ENCODE assay signal across 17 cellular contexts in the genomic region with DNA sequence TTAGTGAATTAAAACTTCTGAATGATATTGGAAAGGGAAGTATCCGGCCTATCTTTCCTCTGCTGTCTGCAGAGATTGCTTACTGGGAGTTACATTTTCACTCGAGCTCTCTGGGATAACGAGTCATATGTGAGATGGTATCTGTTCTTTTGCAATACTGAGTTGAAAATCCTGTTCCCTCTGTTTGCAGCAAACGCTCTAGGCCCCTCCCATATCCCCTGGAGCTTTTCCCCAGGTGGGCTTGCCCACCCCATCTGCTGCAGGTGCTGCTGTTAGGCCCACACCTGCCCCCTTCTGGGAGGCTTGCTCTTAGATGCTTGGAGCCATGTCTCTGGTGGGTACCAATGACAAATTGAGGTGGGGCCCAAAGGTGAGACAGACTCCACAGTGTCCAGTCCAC. TPM values are rescaled to one million over a fixed set of nuclear protein-coding genes. Genes with fewer than 3 reads are reported as not detected.
DNase-seq lines count a peak whose midpoint lies in the region; ATAC-seq and TF ChIP-seq lines count a peak whose summit lies in the region.
"Had no signal": no experiment of that assay in that cellular context is flagged by ENCODE, and none has a peak within 500 bp of the region (broad histone marks: within the 10 kb centered on the region; RNA-seq: fewer than 3 reads in every experiment).

No MANE protein-coding gene starts in this region.

- TF ChIP-seq CTCF in Loucy (conservative IDR thresholded peaks at IDR 0.05; ENCODE audit: low read length) = peak; percentile 38
- peak; percentile 2 for TF ChIP-seq CTCF in brain microvascular endothelial cell (IDR thresholded peaks at IDR 0.05; ENCODE audit: low read depth, low read length, missing control alignments)
- no peak for TF ChIP-seq CTCF in nephron (IDR thresholded peaks at IDR 0.05; ENCODE audit: unreplicated experiment in 3 of 3)
- TF ChIP-seq CTCF in psoas muscle (IDR thresholded peaks at IDR 0.05) = no peak

- peaks cover 12% of the 10 kb centered on the region for H3K4me1 Mint-ChIP-seq in nephron
- H3K4me1 Mint-ChIP-seq: neural crest cell had no signal

- H3K36me3 ChIP-seq in Loucy (ENCODE audit: insufficient read depth, low read length) = no peaks in the 10 kb centered on the region
- no peaks in the 10 kb centered on the region for H3K36me3 ChIP-seq in brain microvascular endothelial cell (replicated peaks)
- no peaks in the 10 kb centered on the region for H3K36me3 ChIP-seq in psoas muscle (ENCODE audit: insufficient read depth in 1 of 2, low read depth in 1 of 2)
- H3K36me3 ChIP-seq: right atrium auricular region, suprapubic skin had no signal

- intact Hi-C loops in psoas muscle (cut with DNase I) = no loop called here

- WGBS in psoas muscle, 3 donors = 63 to 72% (median 67%) methylated on average over 4 of the region's 4 CpGs

- no peaks in the 10 kb centered on the region for H3K9me2 ChIP-seq in Loucy (replicated peaks; ENCODE audit: low read depth, low read length)

- H3K27me3 Mint-ChIP-seq in nephron (ENCODE audit: low read depth) = no peaks in the 10 kb centered on the region

- H3K9me3 ChIP-seq in Loucy (ENCODE audit: insufficient read depth, low read depth, low read length) (no peaks in the 10 kb centered on the region), psoas muscle (no peaks in the 10 kb centered on the region)
- H3K9me3 ChIP-seq: right atrium auricular region, suprapubic skin had no signal

- no peaks in the 10 kb centered on the region for H3K36me3 Mint-ChIP-seq in nephron (ENCODE audit: low read depth)
- H3K36me3 Mint-ChIP-seq: activated CD4-positive, alpha-beta memory T cell treated with anti-CD3 and anti-CD28 coated beads for 36 hours had no signal

- no peaks in the 10 kb centered on the region for H3K9me3 Mint-ChIP-seq in nephron
- H3K9me3 Mint-ChIP-seq: activated CD4-positive, alpha-beta memory T cell treated with anti-CD3 and anti-CD28 coated beads for 36 hours; activated naive CD8-positive, alpha-beta T cell treated with anti-CD3 and anti-CD28 coated beads, Interleukin-2, amount 50 U/mL, for 24 hours; activated T-cell treated with anti-CD3 and anti-CD28 coated beads, Interleukin-2, amount 50 U/mL, for 72 hours had no signal

- no peaks in the 10 kb centered on the region for H3K27me3 ChIP-seq in Loucy (ENCODE audit: insufficient read depth, low read length, poor library complexity, severe bottlenecking)
- H3K27me3 ChIP-seq in brain microvascular endothelial cell (replicated peaks) = no peaks in the 10 kb centered on the region
- no peaks in the 10 kb centered on the region for H3K27me3 ChIP-seq in psoas muscle (ENCODE audit: insufficient read depth in 3 of 3, low read length in 2 of 3)
- H3K27me3 ChIP-seq: right atrium auricular region, suprapubic skin had no signal

- no peak overlapping the region for H2AFZ ChIP-seq in Loucy (ENCODE audit: low read length)

- no peak overlapping the region for H3K4me2 ChIP-seq in Loucy (ENCODE audit: low read depth, low read length, poor library complexity, severe bottlenecking)

- ATAC-seq in psoas muscle = no peak
- no peak for ATAC-seq in GM18907 (IDR thresholded peaks at IDR 0.05; ENCODE audit: unreplicated experiment)
- no peak for ATAC-seq in left lobe of liver
- ATAC-seq: activated naive CD8-positive, alpha-beta T cell treated with anti-CD3 and anti-CD28 coated beads, Interleukin-2, amount 50 U/mL, for 24 hours; activated T-cell treated with anti-CD3 and anti-CD28 coated beads, Interleukin-2, amount 50 U/mL, for 72 hours had no signal

- H3K27ac ChIP-seq in brain microvascular endothelial cell (no peak overlapping the region), psoas muscle (no peak overlapping the region)
- H3K27ac ChIP-seq: right atrium auricular region, SK-N-MC, suprapubic skin had no signal

- H3K4me3 ChIP-seq in Loucy (ENCODE audit: low read length, poor library complexity, severe bottlenecking) = no peak overlapping the region
- no peak overlapping the region for H3K4me3 ChIP-seq in brain microvascular endothelial cell (ENCODE audit: low read depth, low read length)
- no peak overlapping the region for H3K4me3 ChIP-seq in psoas muscle
- H3K4me3 ChIP-seq: right atrium auricular region, SK-N-MC, suprapubic skin had no signal

- H3K9ac ChIP-seq in Loucy (ENCODE audit: low read depth, low read length, poor library complexity, severe bottlenecking) = no peak overlapping the region

- H3K79me2 ChIP-seq in Loucy (ENCODE audit: insufficient read depth, low read length) = no peaks in the 10 kb centered on the region

- no peaks in the 10 kb centered on the region for H3F3A ChIP-seq in Loucy (ENCODE audit: low read depth)

- no peaks in the 10 kb centered on the region for H4K20me1 ChIP-seq in Loucy (ENCODE audit: insufficient read depth, low read length, poor library complexity, severe bottlenecking)

- DNase-seq in GM03348 (ENCODE audit: low spot score) = peak; percentile 61
- no peak for DNase-seq in brain microvascular endothelial cell
- DNase-seq in psoas muscle = no peak
- DNase-seq in left lobe of liver (ENCODE audit: low spot score) = no peak
- DNase-seq: activated CD4-positive, alpha-beta memory T cell treated with anti-CD3 and anti-CD28 coated beads for 36 hours; activated naive CD8-positive, alpha-beta T cell treated with anti-CD3 and anti-CD28 coated beads, Interleukin-2, amount 50 U/mL, for 24 hours; activated T-cell treated with anti-CD3 and anti-CD28 coated beads, Interleukin-2, amount 50 U/mL, for 72 hours; central memory CD4-positive, alpha-beta T cell; DND-41; stimulated activated CD4-positive, alpha-beta T cell treated with anti-CD3 and anti-CD28 coated beads, Interleukin-2, amount 100 ng/mL, for 24 hours had no signal

- H3K27ac Mint-ChIP-seq in nephron = peak overlapping the region; percentile 86 to 95 (median 91)
- H3K27ac Mint-ChIP-seq: activated CD4-positive, alpha-beta memory T cell treated with anti-CD3 and anti-CD28 coated beads for 36 hours; activated naive CD8-positive, alpha-beta T cell treated with anti-CD3 and anti-CD28 coated beads, Interleukin-2, amount 50 U/mL, for 24 hours; activated T-cell treated with anti-CD3 and anti-CD28 coated beads, Interleukin-2, amount 50 U/mL, for 72 hours had no signal

- H3K4me1 ChIP-seq in Loucy (ENCODE audit: insufficient read depth, low read length, poor library complexity, severe bottlenecking) (peaks cover 11% of the 10 kb centered on the region), psoas muscle (no peaks in the 10 kb centered on the region)

- no peak overlapping the region for H3K4me3 Mint-ChIP-seq in nephron
- H3K4me3 Mint-ChIP-seq: activated CD4-positive, alpha-beta memory T cell treated with anti-CD3 and anti-CD28 coated beads for 36 hours; activated naive CD8-positive, alpha-beta T cell treated with anti-CD3 and anti-CD28 coated beads, Interleukin-2, amount 50 U/mL, for 24 hours; activated T-cell treated with anti-CD3 and anti-CD28 coated beads, Interleukin-2, amount 50 U/mL, for 72 hours; neural crest cell had no signal

- in situ Hi-C loops in brain microvascular endothelial cell (cut with HindIII; ENCODE audit: low pct_ligation_motif_present, low sequenced_read_pairs) = no loop called here

RNA-seq across cellular contexts. Expression of a gene that starts 42.7 kb away (rescaled TPM):
- 10 to 100 TPM; 22.1 to 52.3 (median 37.1) TPM for total RNA-seq in psoas muscle
- polyA plus RNA-seq in psoas muscle = 10 to 100 TPM; 15.0 to 42.9 (median 16.9) TPM
- 26.6 TPM for total RNA-seq in left lobe of liver

Comparison
In these comparisons a context has a peak if more than half of its experiments do, and no peak if none do; other contexts are left out.
1. CTCF ChIP-seq: peak in Loucy (single experiment) and brain microvascular endothelial cell (single experiment); none in nephron (0 of 3) and psoas muscle (single experiment).